Comparison of ENCODE assay signal across 8 cellular contexts in genomic region chr14:99273025-99273723, GRCh38. TPM values are rescaled to one million over a fixed set of nuclear protein-coding genes. Genes with fewer than 3 reads are reported as not detected.
A peak's percentile ranks its signal among the peaks of the same experiment; 100 is the strongest.
DNase-seq lines count a peak whose midpoint lies in the region; FAIRE-seq and TF ChIP-seq lines count a peak whose summit lies in the region.

No MANE protein-coding gene starts in this region.

- H3K27ac ChIP-seq in hepatocyte: peak overlapping the region; percentile 75

- WGBS in hepatocyte (ENCODE audit: low lambda C conversion rate, missing lambda C conversion rate): 3% methylated on average over 30 of the region's 48 CpGs

- H3K4me3 Mint-ChIP-seq in activated CD4-positive, alpha-beta T cell treated with anti-CD3 and anti-CD28 coated beads, Interleukin-2, amount 10 ng/mL, durations not matched to agents 7 days and 5 days: peak overlapping the region; percentile 87

- peak overlapping the region; percentile 98 for H3K4me2 ChIP-seq in hepatocyte

- DNase-seq in activated gamma-delta T cell (lab: John Stamatoyannopoulos, UW) (peak; percentile 44), activated gamma-delta T cell treated with Interleukin-2 at 50 U/mL for 16 hours (no peak), hepatocyte (ENCODE audit: low spot score) (peak; percentile 76), MV-4-11 (lab: John Stamatoyannopoulos, UW) (no peak), iPS-NIHi7 (ENCODE audit: extremely low spot score) (no peak), HTR-8/SVneo (ENCODE audit: insufficient read length, low spot score) (no peak)
- no peak for DNase-seq in activated CD4-positive, alpha-beta T cell treated with anti-CD3 and anti-CD28 coated beads, Interleukin-2, amount 10 ng/mL, durations not matched to agents 7 days and 5 days
- DNase-seq in stimulated activated CD4-positive, alpha-beta T cell treated with anti-CD3 and anti-CD28 coated beads, Interleukin-4, amount 100 ng/mL, for 1 hour: peak; percentile 63

- POLR2A ChIA-PET in activated CD4-positive, alpha-beta T cell treated with anti-CD3 and anti-CD28 coated beads, Interleukin-2, amount 10 ng/mL, durations not matched to agents 7 days and 5 days (lab: Charles Lee): no interaction called here

- no peaks in the 10 kb centered on the region for H3K79me2 ChIP-seq in hepatocyte

- no peak for FAIRE-seq in HTR-8/SVneo (lab: Jason Lieb, UNC)

- H2AFZ ChIP-seq in hepatocyte: peak overlapping the region; percentile 80

- H3K4me1 ChIP-seq in hepatocyte (ENCODE audit: insufficient read depth): peaks cover 15% of the 10 kb centered on the region

- H3K27ac Mint-ChIP-seq in activated CD4-positive, alpha-beta T cell treated with anti-CD3 and anti-CD28 coated beads, Interleukin-2, amount 10 ng/mL, durations not matched to agents 7 days and 5 days: peak overlapping the region; percentile 99

- no peaks in the 10 kb centered on the region for H3K9me3 Mint-ChIP-seq in activated CD4-positive, alpha-beta T cell treated with anti-CD3 and anti-CD28 coated beads, Interleukin-2, amount 10 ng/mL, durations not matched to agents 7 days and 5 days

- peak overlapping the region; percentile 74 for H3K4me3 ChIP-seq in hepatocyte

- peaks cover 32% of the 10 kb centered on the region for H3K27me3 ChIP-seq in hepatocyte

- TF ChIP-seq CTCF in hepatocyte (IDR thresholded peaks at IDR 0.05; ENCODE audit: poor library complexity): no peak

- peaks cover 41% of the 10 kb centered on the region for H3K4me1 Mint-ChIP-seq in activated CD4-positive, alpha-beta T cell treated with anti-CD3 and anti-CD28 coated beads, Interleukin-2, amount 10 ng/mL, durations not matched to agents 7 days and 5 days

- no peaks in the 10 kb centered on the region for H3K9me2 ChIP-seq in hepatocyte (replicated peaks; ENCODE audit: insufficient read depth)

- no peaks in the 10 kb centered on the region for H3K36me3 ChIP-seq in hepatocyte (replicated peaks; ENCODE audit: insufficient read depth, low read depth)

- no peaks in the 10 kb centered on the region for H3K9me3 ChIP-seq in hepatocyte (ENCODE audit: low read depth)

- no peaks in the 10 kb centered on the region for H4K20me1 ChIP-seq in hepatocyte (ENCODE audit: insufficient read depth, poor library complexity, severe bottlenecking)

- peaks cover 21% of the 10 kb centered on the region for H3K36me3 Mint-ChIP-seq in activated CD4-positive, alpha-beta T cell treated with anti-CD3 and anti-CD28 coated beads, Interleukin-2, amount 10 ng/mL, durations not matched to agents 7 days and 5 days (ENCODE audit: low read depth)

- H3K27me3 Mint-ChIP-seq in activated CD4-positive, alpha-beta T cell treated with anti-CD3 and anti-CD28 coated beads, Interleukin-2, amount 10 ng/mL, durations not matched to agents 7 days and 5 days: peaks cover 21% of the 10 kb centered on the region

- CTCF ChIA-PET in activated CD4-positive, alpha-beta T cell treated with anti-CD3 and anti-CD28 coated beads, Interleukin-2, amount 10 ng/mL, durations not matched to agents 7 days and 5 days (lab: Charles Lee): interaction anchor here (1.1 to 2.1 kb wide), 8 partner anchors 9 to 321 kb away, joined by 3 to 12 read pairs (median 5); no protein-coding TSS in a partner anchor

RNA-seq across cellular contexts. Expression of gene BCL11B, which starts 1.2 kb away (rescaled TPM):
- 100 to 1,000 TPM; 115 to 116 TPM for total RNA-seq in activated CD4-positive, alpha-beta T cell treated with anti-CD3 and anti-CD28 coated beads, Interleukin-2, amount 10 ng/mL, durations not matched to agents 7 days and 5 days
- 1.8 and 3.2 TPM in 2 replicates for total RNA-seq in hepatocyte
- 0.28 and 0.50 TPM in 2 replicates for polyA plus RNA-seq in hepatocyte

Comparison
In these comparisons a context has a peak if more than half of its experiments do, and no peak if none do; other contexts are left out.
1. DNase-seq: peak in activated gamma-delta T cell (single experiment), hepatocyte (single experiment) and stimulated activated CD4-positive, alpha-beta T cell treated with anti-CD3 and anti-CD28 coated beads, Interleukin-4, amount 100 ng/mL, for 1 hour (single experiment); none in activated gamma-delta T cell treated with Interleukin-2 at 50 U/mL for 16 hours (single experiment), activated CD4-positive, alpha-beta T cell treated with anti-CD3 and anti-CD28 coated beads, Interleukin-2, amount 10 ng/mL, durations not matched to agents 7 days and 5 days (single experiment), MV-4-11 (single experiment), iPS-NIHi7 (single experiment) and HTR-8/SVneo (single experiment).
2. RNA of gene BCL11B, which starts 1.2 kb away (total RNA-seq): 115 to 116 TPM in activated CD4-positive, alpha-beta T cell treated with anti-CD3 and anti-CD28 coated beads, Interleukin-2, amount 10 ng/mL, durations not matched to agents 7 days and 5 days; 1.8 to 3.2 TPM in hepatocyte; every median in the first group is over 10 times any median in the second.